13 cellular contexts compared by ENCODE assay signal in genomic region chr3:134369231-134369741, GRCh38. TPM values are rescaled to one million over a fixed set of nuclear protein-coding genes. Genes with fewer than 3 reads are reported as not detected.
DNase-seq lines count a peak whose midpoint lies in the region; ATAC-seq, FAIRE-seq and TF ChIP-seq lines count a peak whose summit lies in the region.
"Had no signal": no experiment of that assay in that cellular context is flagged by ENCODE, and none has a peak within 500 bp of the region (broad histone marks: within the 10 kb centered on the region; RNA-seq: fewer than 3 reads in every experiment).

No MANE protein-coding gene starts in this region.

- no peak overlapping the region for H3K4me3 Mint-ChIP-seq in natural killer cell treated with Interleukin-12 subunit alpha and Interleukin-12 subunit beta and Interleukin-15 and Interleukin-18, amount 100 ng/mL, for 72 hours
- H3K4me3 Mint-ChIP-seq in natural killer cell, result no peak overlapping the region

- H3K9me3 Mint-ChIP-seq in natural killer cell treated with Interleukin-12 subunit alpha and Interleukin-12 subunit beta and Interleukin-15 and Interleukin-18, amount 100 ng/mL, for 72 hours, result no peaks in the 10 kb centered on the region
- H3K9me3 Mint-ChIP-seq in natural killer cell, result no peaks in the 10 kb centered on the region

- H3K27ac Mint-ChIP-seq in natural killer cell treated with Interleukin-12 subunit alpha and Interleukin-12 subunit beta and Interleukin-15 and Interleukin-18, amount 100 ng/mL, for 72 hours, result no peak overlapping the region
- no peak overlapping the region for H3K27ac Mint-ChIP-seq in natural killer cell

- H3K27me3 Mint-ChIP-seq in natural killer cell treated with Interleukin-12 subunit alpha and Interleukin-12 subunit beta and Interleukin-15 and Interleukin-18, amount 100 ng/mL, for 72 hours, result peaks cover 14 to 15% of the 10 kb centered on the region in 2 donors
- H3K27me3 Mint-ChIP-seq in natural killer cell (ENCODE audit: low read depth in 2 of 2), result peaks cover 0 to 20% of the 10 kb centered on the region in 2 donors

- FAIRE-seq in urothelium cell line (lab: Jason Lieb, UNC), result no peak
- FAIRE-seq: GM18507 had no signal

- no peaks in the 10 kb centered on the region for H3K36me3 Mint-ChIP-seq in natural killer cell treated with Interleukin-12 subunit alpha and Interleukin-12 subunit beta and Interleukin-15 and Interleukin-18, amount 100 ng/mL, for 72 hours
- no peaks in the 10 kb centered on the region for H3K36me3 Mint-ChIP-seq in natural killer cell

- no peaks in the 10 kb centered on the region for H3K27me3 ChIP-seq in vagina

- intact Hi-C loops in natural killer cell (cut with micrococcal nuclease) (no loop called here), vagina (cut with DNase I) (no loop called here)

- no peaks in the 10 kb centered on the region for H3K9me3 ChIP-seq in vagina

- peaks cover 0 to 59% of the 10 kb centered on the region in 2 donors for H3K36me3 ChIP-seq in vagina

- peaks cover 12 to 13% of the 10 kb centered on the region in 2 donors for H3K4me1 Mint-ChIP-seq in natural killer cell treated with Interleukin-12 subunit alpha and Interleukin-12 subunit beta and Interleukin-15 and Interleukin-18, amount 100 ng/mL, for 72 hours (ENCODE audit: low read depth in 2 of 2)
- peaks cover 13 to 16% of the 10 kb centered on the region in 2 donors for H3K4me1 Mint-ChIP-seq in natural killer cell

- no peak for ATAC-seq in natural killer cell treated with Interleukin-12 subunit alpha and Interleukin-12 subunit beta and Interleukin-15 and Interleukin-18, amount 100 ng/mL, for 72 hours
- ATAC-seq in natural killer cell (no peak), HG03139 (IDR thresholded peaks at IDR 0.05; ENCODE audit: unreplicated experiment) (no peak)

- H3K27ac ChIP-seq in epithelial cell of prostate (peak overlapping the region; percentile 99), vagina (peak overlapping the region; percentile 97)

- H3K4me3 ChIP-seq in vagina, result no peak overlapping the region

- peaks cover 90% of the 10 kb centered on the region for H3K4me1 ChIP-seq in vagina

- TF ChIP-seq POLR2A in vagina (IDR thresholded peaks at IDR 0.05), result no peak

- TF ChIP-seq CTCF in natural killer cell (IDR thresholded peaks at IDR 0.05) (no peak), vagina (IDR thresholded peaks at IDR 0.05) (no peak)

- DNase-seq in natural killer cell treated with Interleukin-12 subunit alpha and Interleukin-12 subunit beta and Interleukin-15 and Interleukin-18, amount 100 ng/mL, for 72 hours (ENCODE audit: low spot score), result peak; percentile 26
- DNase-seq in natural killer cell, result no peak
- no peak for DNase-seq in epithelial cell of prostate (ENCODE audit: low read depth, low spot score)
- peak; percentile 72 for DNase-seq in myocyte (ENCODE audit: low read depth)
- no peak for DNase-seq in vagina (ENCODE audit: extremely low spot score in 2 of 2)
- no peak for DNase-seq in SIG-M5 (lab: John Stamatoyannopoulos, UW)
- DNase-seq in urothelium cell line (ENCODE audit: low spot score), result no peak
- DNase-seq: AML-193, anterior cingulate cortex, H7, NCI-H510A treated with DMSO at 0.1 percent for 48 hours had no signal

RNA-seq across cellular contexts. Expression of gene AMOTL2, which starts 5.0 kb away (rescaled TPM):
- not detected for total RNA-seq in natural killer cell treated with Interleukin-12 subunit alpha and Interleukin-12 subunit beta and Interleukin-15 and Interleukin-18, amount 100 ng/mL, for 72 hours
- not detected for total RNA-seq in natural killer cell
- total RNA-seq in myocyte, result 116 and 125 TPM in 2 replicates
- 77.4 TPM for polyA plus RNA-seq in myocyte (2012)
- total RNA-seq in vagina, result 60.6 TPM

Comparison
In these comparisons a context has a peak if more than half of its experiments do, and no peak if none do; other contexts are left out.
1. DNase-seq: peak in natural killer cell treated with Interleukin-12 subunit alpha and Interleukin-12 subunit beta and Interleukin-15 and Interleukin-18, amount 100 ng/mL, for 72 hours (single experiment) and myocyte (single experiment); none in natural killer cell (single experiment), epithelial cell of prostate (single experiment), vagina (0 of 2), SIG-M5 (single experiment) and urothelium cell line (single experiment).
2. RNA of gene AMOTL2, which starts 5.0 kb away (total RNA-seq): 116 to 125 TPM in myocyte and 60.6 TPM in vagina (single experiment); not detected in natural killer cell treated with Interleukin-12 subunit alpha and Interleukin-12 subunit beta and Interleukin-15 and Interleukin-18, amount 100 ng/mL, for 72 hours and not detected in natural killer cell; every median in the first group is over 10 times any median in the second.